Comparison of ENCODE assay signal across 8 cellular contexts in the genomic region with DNA sequence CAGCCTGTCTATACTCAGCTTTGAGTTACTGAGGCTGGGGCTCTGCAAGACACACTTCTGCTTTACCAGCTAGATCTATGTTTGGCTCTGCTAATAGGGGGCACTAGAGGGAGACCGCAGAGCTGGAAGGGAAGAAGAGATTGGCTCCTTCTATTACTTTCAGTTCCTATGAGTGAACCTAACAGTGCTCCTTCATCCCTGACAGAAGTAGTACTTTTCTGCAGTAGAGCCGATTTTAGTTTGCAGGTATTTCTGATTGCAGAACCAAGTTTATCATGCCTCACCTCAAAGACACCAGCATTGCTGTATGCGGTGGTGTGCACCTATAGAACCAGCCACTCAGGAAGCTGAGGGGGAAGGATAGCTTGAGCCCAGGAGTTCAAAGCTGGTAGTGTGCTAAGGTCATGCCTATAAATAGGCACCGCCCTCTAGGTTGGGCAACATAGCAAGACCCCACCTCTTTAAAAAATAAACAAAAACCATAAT. TPM values are rescaled to one million over a fixed set of nuclear protein-coding genes. Genes with fewer than 3 reads are reported as not detected.
DNase-seq lines count a peak whose midpoint lies in the region; ATAC-seq and TF ChIP-seq lines count a peak whose summit lies in the region.

No MANE protein-coding gene starts in this region.

- peak overlapping the region; percentile 49 for H3K4me3 Mint-ChIP-seq in T-helper 2 cell treated with Interferon-gamma antibody and Interleukin-4, amounts not matched to agents 5 μg/mL and 100 μg/mL, for 36 hours
- no peak overlapping the region for H3K4me3 Mint-ChIP-seq in osteocyte (ENCODE audit: unreplicated experiment)

- ATAC-seq in GM18907 (IDR thresholded peaks at IDR 0.05; ENCODE audit: unreplicated experiment) (peak; percentile 86), HG03108 (IDR thresholded peaks at IDR 0.05; ENCODE audit: unreplicated experiment) (peak; percentile 93), mucosa of descending colon (peak; percentile 91)

- TF ChIP-seq CTCF in mucosa of descending colon (IDR thresholded peaks at IDR 0.05): no peak
- TF ChIP-seq CTCF in osteocyte (IDR thresholded peaks at IDR 0.05): no peak

- H3K9me3 Mint-ChIP-seq in T-helper 2 cell treated with Interferon-gamma antibody and Interleukin-4, amounts not matched to agents 5 μg/mL and 100 μg/mL, for 36 hours: no peaks in the 10 kb centered on the region
- no peaks in the 10 kb centered on the region for H3K9me3 Mint-ChIP-seq in osteocyte (ENCODE audit: unreplicated experiment)

- peaks cover 13% of the 10 kb centered on the region for H3K4me1 Mint-ChIP-seq in T-helper 2 cell treated with Interferon-gamma antibody and Interleukin-4, amounts not matched to agents 5 μg/mL and 100 μg/mL, for 36 hours (ENCODE audit: low read depth)
- peaks cover under 1% of the 10 kb centered on the region for H3K4me1 Mint-ChIP-seq in osteocyte (ENCODE audit: unreplicated experiment)

- DNase-seq in AML-193 (lab: John Stamatoyannopoulos, UW): peak; percentile 74 to 83
- DNase-seq in T-helper 2 cell treated with Interferon-gamma antibody and Interleukin-4, amounts not matched to agents 5 μg/mL and 100 μg/mL, for 36 hours (ENCODE audit: low spot score): no peak
- peak in 2 of 3 donors; percentile 15 to 36 for DNase-seq in mucosa of descending colon
- DNase-seq in NCI-H1048 (lab: John Stamatoyannopoulos, UW): no peak
- no peak for DNase-seq in osteocyte (ENCODE audit: extremely low spot score, unreplicated experiment)
- no peak for DNase-seq in NCI-H345 (lab: John Stamatoyannopoulos, UW)

- no peaks in the 10 kb centered on the region for H3K36me3 ChIP-seq in mucosa of descending colon (ENCODE audit: low read depth)

- no peaks in the 10 kb centered on the region for H3K27me3 Mint-ChIP-seq in T-helper 2 cell treated with Interferon-gamma antibody and Interleukin-4, amounts not matched to agents 5 μg/mL and 100 μg/mL, for 36 hours (ENCODE audit: low read depth)
- H3K27me3 Mint-ChIP-seq in osteocyte (ENCODE audit: unreplicated experiment): no peaks in the 10 kb centered on the region

- peaks cover 18% of the 10 kb centered on the region for H3K4me1 ChIP-seq in mucosa of descending colon (ENCODE audit: low read depth)

- H3K9me3 ChIP-seq in mucosa of descending colon: no peaks in the 10 kb centered on the region

- intact Hi-C loops in mucosa of descending colon (cut with DNase I, micrococcal nuclease): no loop called here

- no peaks in the 10 kb centered on the region for H3K36me3 Mint-ChIP-seq in T-helper 2 cell treated with Interferon-gamma antibody and Interleukin-4, amounts not matched to agents 5 μg/mL and 100 μg/mL, for 36 hours (ENCODE audit: low read depth)
- H3K36me3 Mint-ChIP-seq in osteocyte (ENCODE audit: unreplicated experiment): no peaks in the 10 kb centered on the region

- no peak overlapping the region for H3K27ac Mint-ChIP-seq in T-helper 2 cell treated with Interferon-gamma antibody and Interleukin-4, amounts not matched to agents 5 μg/mL and 100 μg/mL, for 36 hours
- no peak overlapping the region for H3K27ac Mint-ChIP-seq in osteocyte (ENCODE audit: unreplicated experiment)

- H3K4me3 ChIP-seq in mucosa of descending colon: no peak overlapping the region

RNA-seq across cellular contexts. Expression of a gene that starts 5.7 kb away (rescaled TPM):
- total RNA-seq in mucosa of descending colon (10 to 100 TPM; 22.8 to 30.5 (median 26.9) TPM), osteocyte (19.8 and 24.2 TPM in 2 replicates)

RNA-seq across cellular contexts. Expression of a gene that starts 33.1 kb away (rescaled TPM):
- 10 to 100 TPM; 16.5 to 22.3 (median 17.5) TPM for total RNA-seq in mucosa of descending colon
- total RNA-seq in osteocyte: 14.2 TPM in 2 replicates

RNA-seq across cellular contexts. Expression of a gene that starts 42.1 kb away (rescaled TPM):
- total RNA-seq in mucosa of descending colon (100 to 1,000 TPM; 124 to 282 (median 191) TPM), osteocyte (not detected in 2 replicates)

Comparison
In these comparisons a context has a peak if more than half of its experiments do, and no peak if none do; other contexts are left out.
1. DNase-seq: peak in AML-193 (2 of 2) and mucosa of descending colon (2 of 3); none in T-helper 2 cell treated with Interferon-gamma antibody and Interleukin-4, amounts not matched to agents 5 μg/mL and 100 μg/mL, for 36 hours (single experiment), NCI-H1048 (single experiment), osteocyte (single experiment) and NCI-H345 (single experiment).
2. RNA of a gene that starts 42.1 kb away (total RNA-seq): 124 to 282 TPM in mucosa of descending colon; not detected in osteocyte; every median in the first group is over 100 times any median in the second.
3. Peak in every context shown above with its lines, with median percentiles within 50 percentile points of each other: ATAC-seq.